Comparison of ENCODE assay signal across 10 cellular contexts in genomic region chr20:33679758-33680485, GRCh38. TPM values are rescaled to one million over a fixed set of nuclear protein-coding genes. Genes with fewer than 3 reads are reported as not detected.
A peak's percentile ranks its signal among the peaks of the same experiment; 100 is the strongest.
DNase-seq lines count a peak whose midpoint lies in the region; ATAC-seq and TF ChIP-seq lines count a peak whose summit lies in the region.
"Had no signal": no experiment of that assay in that cellular context is flagged by ENCODE, and none has a peak within 500 bp of the region (broad histone marks: within the 10 kb centered on the region; RNA-seq: fewer than 3 reads in every experiment).

No MANE protein-coding gene starts in this region.

- peak overlapping the region; percentile 66 for H3K9ac ChIP-seq in Karpas-422 (ENCODE audit: low read length)

- H4K20me1 ChIP-seq in Karpas-422 (ENCODE audit: insufficient read depth, low read depth, low read length), result peaks cover 12% of the 10 kb centered on the region; the same call in 1 of the 2 replicates

- peak overlapping the region; percentile 19 to 40 for H3K4me3 Mint-ChIP-seq in effector memory CD8-positive, alpha-beta T cell
- H3K4me3 Mint-ChIP-seq in chondrocyte (ENCODE audit: unreplicated experiment), result no peak overlapping the region

- peaks cover 68% of the 10 kb centered on the region for H3K4me1 ChIP-seq in Karpas-422 (ENCODE audit: low read length)

- peak overlapping the region; percentile 74 to 85 for H3K27ac Mint-ChIP-seq in effector memory CD8-positive, alpha-beta T cell
- H3K27ac Mint-ChIP-seq in chondrocyte (ENCODE audit: unreplicated experiment), result no peak overlapping the region

- peaks cover 48% of the 10 kb centered on the region for H3K79me2 ChIP-seq in Karpas-422 (ENCODE audit: low read length)

- peak; percentile 79 for ATAC-seq in GM19463 (IDR thresholded peaks at IDR 0.05; ENCODE audit: unreplicated experiment)
- peak; percentile 83 for ATAC-seq in effector memory CD8-positive, alpha-beta T cell (replicated peaks)
- ATAC-seq in GM18520 (IDR thresholded peaks at IDR 0.05; ENCODE audit: unreplicated experiment), result no peak
- ATAC-seq in GM21390 (IDR thresholded peaks at IDR 0.05; ENCODE audit: unreplicated experiment), result no peak

- no peaks in the 10 kb centered on the region for H3K36me3 ChIP-seq in Karpas-422 (ENCODE audit: insufficient read depth, low read length)

- peak overlapping the region; percentile 92 for H3K27ac ChIP-seq in Karpas-422 (ENCODE audit: low read length)

- H3K4me3 ChIP-seq in Karpas-422 (ENCODE audit: low read length), result peak overlapping the region; percentile 39; the same call in 1 of the 2 replicates

- H3K9me3 Mint-ChIP-seq in effector memory CD8-positive, alpha-beta T cell, result no peaks in the 10 kb centered on the region
- H3K9me3 Mint-ChIP-seq in chondrocyte (ENCODE audit: low read depth), result no peaks in the 10 kb centered on the region

- TF ChIP-seq CTCF in GM10266 (IDR thresholded peaks at IDR 0.05; ENCODE audit: control insufficient read depth, insufficient read depth, low read depth, missing control alignments) (no peak), chondrocyte (IDR thresholded peaks at IDR 0.05) (no peak)

- H3K36me3 Mint-ChIP-seq in effector memory CD8-positive, alpha-beta T cell (ENCODE audit: insufficient read depth), result peaks cover 3% of the 10 kb centered on the region
- no peaks in the 10 kb centered on the region for H3K36me3 Mint-ChIP-seq in chondrocyte (ENCODE audit: low read depth)

- no peak overlapping the region for H2AFZ ChIP-seq in Karpas-422 (ENCODE audit: low read length)

- peaks cover 21 to 24% of the 10 kb centered on the region in 2 donors for H3K4me1 Mint-ChIP-seq in effector memory CD8-positive, alpha-beta T cell (ENCODE audit: low read depth in 2 of 2)
- H3K4me1 Mint-ChIP-seq in chondrocyte (ENCODE audit: low read depth), result peaks cover 40% of the 10 kb centered on the region

- DNase-seq in GM10266 (ENCODE audit: extremely low spot score) (peak; percentile 70), Karpas-422 (peak; percentile 91), chondrocyte (ENCODE audit: low spot score) (no peak), SKM-1 (lab: John Stamatoyannopoulos, UW; ENCODE audit: unreplicated experiment) (no peak)
- peak in 2 of 3 experiments; percentile 23 to 25 for DNase-seq in effector memory CD8-positive, alpha-beta T cell
- DNase-seq: NCI-H510A had no signal

- no peaks in the 10 kb centered on the region for H3K27me3 ChIP-seq in Karpas-422 (ENCODE audit: low read length)

- no peaks in the 10 kb centered on the region for H3K9me3 ChIP-seq in Karpas-422 (ENCODE audit: low read length)

- peak overlapping the region; percentile 57 for H3K4me2 ChIP-seq in Karpas-422 (ENCODE audit: low read depth, low read length, poor library complexity, severe bottlenecking)

- H3K27me3 Mint-ChIP-seq in effector memory CD8-positive, alpha-beta T cell, result no peaks in the 10 kb centered on the region
- no peaks in the 10 kb centered on the region for H3K27me3 Mint-ChIP-seq in chondrocyte (ENCODE audit: low read depth)

- H3K9me2 ChIP-seq in Karpas-422 (replicated peaks; ENCODE audit: insufficient read depth, low read length), result no peaks in the 10 kb centered on the region

RNA-seq across cellular contexts. Expression of gene NECAB3, which starts 5.7 kb away (rescaled TPM):
- total RNA-seq in Karpas-422 (2014; rRNA removed; shearing (Covaris generic); ENCODE audit: low replicate concordance), result 38.2 and 89.2 TPM in 2 replicates
- 23.5 to 35.5 TPM (median 32.5 TPM) in 3 replicates for total RNA-seq in chondrocyte

RNA-seq across cellular contexts. Expression of gene E2F1, which starts 6.3 kb away (rescaled TPM):
- 19.2 and 37.2 TPM in 2 replicates for total RNA-seq in Karpas-422 (2014; rRNA removed; shearing (Covaris generic); ENCODE audit: low replicate concordance)
- 7.5 to 17.0 TPM (median 7.6 TPM) in 3 replicates for total RNA-seq in chondrocyte

RNA-seq across cellular contexts. Expression of gene ACTL10, which starts 13.2 kb away (rescaled TPM):
- 2.5 and 9.2 TPM in 2 replicates for total RNA-seq in Karpas-422 (2014; rRNA removed; shearing (Covaris generic); ENCODE audit: low replicate concordance)
- 0.60 to 2.5 TPM (median 2.3 TPM) in 3 replicates for total RNA-seq in chondrocyte

RNA-seq across cellular contexts. Expression of gene C20orf144, which starts 17.8 kb away (rescaled TPM):
- total RNA-seq in Karpas-422 (2014; rRNA removed; shearing (Covaris generic); ENCODE audit: low replicate concordance), result 0.45 and 0.69 TPM in 2 replicates
- total RNA-seq in chondrocyte, result 0.10 to 0.17 TPM in 2 of 3 replicates, not detected in the other
- total RNA-seq: epithelial cell of proximal tubule had no signal

RNA-seq across cellular contexts. Expression of gene PXMP4, which starts 40.2 kb away (rescaled TPM):
- 3.8 and 4.7 TPM in 2 replicates for total RNA-seq in Karpas-422 (2014; rRNA removed; shearing (Covaris generic); ENCODE audit: low replicate concordance)
- 4.9 to 6.7 TPM (median 6.4 TPM) in 3 replicates for total RNA-seq in chondrocyte

Comparison
In these comparisons a context has a peak if more than half of its experiments do, and no peak if none do; other contexts are left out.
1. DNase-seq: peak in GM10266 (single experiment), Karpas-422 (single experiment) and effector memory CD8-positive, alpha-beta T cell (2 of 3); none in chondrocyte (single experiment) and SKM-1 (single experiment).
2. ATAC-seq: peak in GM19463 (single experiment) and effector memory CD8-positive, alpha-beta T cell (single experiment); none in GM18520 (single experiment) and GM21390 (single experiment).